In the genomic region with DNA sequence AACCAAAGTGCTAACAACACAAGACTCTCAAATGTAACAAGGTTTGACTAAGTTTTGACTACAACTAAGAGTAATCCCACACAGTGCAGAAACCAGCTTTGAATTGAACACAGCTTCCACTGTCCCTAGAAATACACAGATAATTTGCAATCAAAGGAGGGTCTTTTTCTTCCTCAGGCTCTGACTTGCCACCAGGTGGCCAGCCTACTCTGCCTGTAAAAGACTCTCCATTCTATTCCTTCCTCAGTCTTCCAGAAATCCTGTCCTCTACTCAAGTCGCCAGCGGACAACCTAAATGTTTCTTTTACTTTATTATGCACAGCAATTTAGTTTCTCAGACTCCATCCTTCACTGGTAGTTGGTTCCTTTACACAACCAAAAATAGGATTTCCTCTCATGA, we compare ENCODE assay signal across 1 cellular context.
TF ChIP-seq lines count a peak whose summit lies in the region.

No MANE protein-coding gene starts in this region.

TF ChIP-seq in GM23338, 12 proteins besides CTCF, POLR2A, EP300 and RAD21 (continued from another document):
- TF ChIP-seq ZNF331 (CRISPR knock-in tag; IDR thresholded peaks at IDR 0.05; ENCODE audit: low read depth) (no peak), ZNF114 (CRISPR knock-in tag; IDR thresholded peaks at IDR 0.05) (no peak)
